Comparison of ENCODE assay signal across 21 cellular contexts in genomic region chr2:38771632-38772031, GRCh38. TPM values are rescaled to one million over a fixed set of nuclear protein-coding genes. Genes with fewer than 3 reads are reported as not detected.
DNase-seq lines count a peak whose midpoint lies in the region; ATAC-seq, FAIRE-seq and TF ChIP-seq lines count a peak whose summit lies in the region.
"Had no signal": no experiment of that assay in that cellular context is flagged by ENCODE, and none has a peak within 500 bp of the region (broad histone marks: within the 10 kb centered on the region; RNA-seq: fewer than 3 reads in every experiment).

No MANE protein-coding gene starts in this region.

- no peak for TF ChIP-seq POLR2A in endothelial cell of umbilical vein (IDR thresholded peaks at IDR 0.05; ENCODE audit: low read depth, low read length)

- H3K9ac ChIP-seq in endothelial cell of umbilical vein (replicated peaks; ENCODE audit: extremely low read depth, insufficient read depth, low read length) = no peak overlapping the region
- no peak overlapping the region for H3K9ac ChIP-seq in Karpas-422 (ENCODE audit: low read length)
- H3K9ac ChIP-seq: BLaER1 treated with 17β-estradiol and CSF1 and Interleukin-3, amounts not matched to agents 10 nM and 100 nM had no signal

- peak overlapping the region; percentile 49; the same call in 1 of the 2 replicates for H2AFZ ChIP-seq in PC-9
- H2AFZ ChIP-seq in endothelial cell of umbilical vein (ENCODE audit: low read depth, low read length) = no peak overlapping the region
- H2AFZ ChIP-seq in Karpas-422 (ENCODE audit: low read length) = no peak overlapping the region

- H3K36me3 ChIP-seq in PC-9 (ENCODE audit: low read depth) (no peaks in the 10 kb centered on the region), endothelial cell of umbilical vein (ENCODE audit: control insufficient read depth in 2 of 2, extremely low read depth in 1 of 2, insufficient read depth in 2 of 2, low read length in 2 of 2) (no peaks in the 10 kb centered on the region), Karpas-422 (ENCODE audit: insufficient read depth, low read length) (no peaks in the 10 kb centered on the region)
- H3K36me3 ChIP-seq: BLaER1 treated with 17β-estradiol and CSF1 and Interleukin-3, amounts not matched to agents 10 nM and 100 nM; pancreas had no signal

- H3K4me2 ChIP-seq in PC-9 (peak overlapping the region; percentile 32), endothelial cell of umbilical vein (ENCODE audit: insufficient read depth, low read length) (no peak overlapping the region), Karpas-422 (ENCODE audit: low read depth, low read length, poor library complexity, severe bottlenecking) (no peak overlapping the region)

- H4K20me1 ChIP-seq in PC-9 (ENCODE audit: insufficient read depth) (no peaks in the 10 kb centered on the region), endothelial cell of umbilical vein (replicated peaks; ENCODE audit: control insufficient read depth, extremely low read depth, insufficient read depth, low read length) (no peaks in the 10 kb centered on the region), Karpas-422 (ENCODE audit: insufficient read depth, low read depth, low read length) (no peaks in the 10 kb centered on the region)
- H4K20me1 ChIP-seq: BLaER1 treated with 17β-estradiol and CSF1 and Interleukin-3, amounts not matched to agents 10 nM and 100 nM had no signal

- H3K79me2 ChIP-seq in PC-9 (ENCODE audit: low read depth) (no peaks in the 10 kb centered on the region), endothelial cell of umbilical vein (ENCODE audit: control insufficient read depth, insufficient read depth, low read length) (no peaks in the 10 kb centered on the region), Karpas-422 (ENCODE audit: low read length) (no peaks in the 10 kb centered on the region)

- POLR2A ChIA-PET in PC-9 (lab: Charles Lee; ENCODE audit: unreplicated experiment) (no interaction called here), endothelial cell of umbilical vein (lab: Charles Lee) (interaction anchor here (0.6 to 1.1 kb wide), 4 partner anchors 20 to 402 kb away, joined by 3 to 9 read pairs (median 4); partner anchors contain the start of gene SRSF7)

- H3K9me3 Mint-ChIP-seq in effector memory CD8-positive, alpha-beta T cell = no peaks in the 10 kb centered on the region
- H3K9me3 Mint-ChIP-seq: activated naive CD4-positive, alpha-beta T cell treated with anti-CD3 and anti-CD28 coated beads, Interleukin-2, amount 10 ng/mL, durations not matched to agents 7 days and 5 days; brain had no signal

- CTCF ChIA-PET in PC-9 (lab: Charles Lee) = interaction anchor here (0.6 kb wide), 1 partner anchor 456 kb away, joined by 8 read pairs; no protein-coding TSS in a partner anchor
- CTCF ChIA-PET in endothelial cell of umbilical vein (lab: Charles Lee) = interaction anchor here (0.7 to 1.1 kb wide), 2 partner anchors 20 to 28 kb away, joined by 3 to 4 read pairs; partner anchors contain the start of gene SRSF7

- H3K4me1 ChIP-seq in PC-9 (replicated peaks; ENCODE audit: insufficient read depth) (peaks cover 20% of the 10 kb centered on the region), endothelial cell of umbilical vein (ENCODE audit: control insufficient read depth, extremely low read depth, insufficient read depth, low read length) (no peaks in the 10 kb centered on the region), Karpas-422 (ENCODE audit: low read length) (peaks cover 7% of the 10 kb centered on the region)
- H3K4me1 ChIP-seq: pancreas, testis had no signal

- peaks cover 11% of the 10 kb centered on the region for H3F3A ChIP-seq in PC-9 (ENCODE audit: insufficient read depth, low read depth)

- peak; percentile 57 for FAIRE-seq in endothelial cell of umbilical vein (lab: Jason Lieb, UNC)
- FAIRE-seq: pancreas, TTC549 had no signal

- no peaks in the 10 kb centered on the region for H3K9me1 ChIP-seq in endothelial cell of umbilical vein (replicated peaks; ENCODE audit: control insufficient read depth, extremely low read depth, insufficient read depth, low read length)

- H3K4me3 Mint-ChIP-seq in effector memory CD8-positive, alpha-beta T cell = no peak overlapping the region
- H3K4me3 Mint-ChIP-seq: activated naive CD4-positive, alpha-beta T cell treated with anti-CD3 and anti-CD28 coated beads, Interleukin-2, amount 10 ng/mL, durations not matched to agents 7 days and 5 days; brain had no signal

- peaks cover 2% of the 10 kb centered on the region for H3K36me3 Mint-ChIP-seq in effector memory CD8-positive, alpha-beta T cell (ENCODE audit: insufficient read depth)
- H3K36me3 Mint-ChIP-seq: activated naive CD4-positive, alpha-beta T cell treated with anti-CD3 and anti-CD28 coated beads, Interleukin-2, amount 10 ng/mL, durations not matched to agents 7 days and 5 days; brain had no signal

- ATAC-seq in effector memory CD8-positive, alpha-beta T cell (replicated peaks) = no peak
- ATAC-seq: left ventricle myocardium superior, pancreas had no signal

- H3K27me3 ChIP-seq in PC-9 (ENCODE audit: insufficient read depth, low read depth) = no peaks in the 10 kb centered on the region
- peaks cover 3 to 4% of the 10 kb centered on the region in 2 experiments for H3K27me3 ChIP-seq in endothelial cell of umbilical vein (ENCODE audit: control insufficient read depth in 2 of 2, insufficient read depth in 2 of 2, low read length in 2 of 2)
- no peaks in the 10 kb centered on the region for H3K27me3 ChIP-seq in Karpas-422 (ENCODE audit: low read length)
- H3K27me3 ChIP-seq: BLaER1 treated with 17β-estradiol and CSF1 and Interleukin-3, amounts not matched to agents 10 nM and 100 nM; pancreas; testis had no signal

- DNase-seq in ELR (ENCODE audit: low read depth) (peak; percentile 68), PC-9 (peak in 1 of 2 experiments; percentile 74), endothelial cell of umbilical vein (ENCODE audit: low read depth, low spot score) (peak; percentile 23), myocyte (ENCODE audit: low read depth) (peak; percentile 61), amygdala (lab: John Stamatoyannopoulos, UW) (no peak), Karpas-422 (no peak), posterior vena cava (ENCODE audit: low spot score) (no peak)
- DNase-seq in effector memory CD8-positive, alpha-beta T cell = no peak
- DNase-seq: activated CD4-positive, alpha-beta T cell treated with anti-CD3 and anti-CD28 coated beads, Interleukin-2, amount 50 U/mL, for 1 hour; activated naive CD4-positive, alpha-beta T cell treated with anti-CD3 and anti-CD28 coated beads, Interleukin-2, amount 10 ng/mL, durations not matched to agents 7 days and 5 days; DMS153; left ventricle myocardium superior; NCI-H1694; NCI-H446 treated with DMSO at 0.1 percent for 48 hours; pancreas; stimulated activated CD4-positive, alpha-beta T cell treated with anti-CD3 and anti-CD28 coated beads, Interleukin-4, amount 100 ng/mL, for 1 hour; stimulated activated CD8-positive, alpha-beta memory T cell treated with anti-CD3 and anti-CD28 coated beads, Interleukin-4, amount 100 ng/mL, for 48 hours; testis had no signal

- H3K9me3 ChIP-seq in PC-9 (ENCODE audit: insufficient read depth, low read depth) = no peaks in the 10 kb centered on the region
- H3K9me3 ChIP-seq in endothelial cell of umbilical vein (replicated peaks; ENCODE audit: control insufficient read depth, insufficient read depth, low read length) = no peaks in the 10 kb centered on the region
- no peaks in the 10 kb centered on the region for H3K9me3 ChIP-seq in Karpas-422 (ENCODE audit: low read length)
- H3K9me3 ChIP-seq: pancreas, testis had no signal

- dilution Hi-C loops in endothelial cell of umbilical vein (cut with MboI; ENCODE audit: extremely low pct_ligation_motif_present, low sequenced_read_pairs) = no loop called here

- H3K27me3 Mint-ChIP-seq in effector memory CD8-positive, alpha-beta T cell = peaks cover 18 to 19% of the 10 kb centered on the region in 2 donors

- H3K9me2 ChIP-seq in PC-9 (ENCODE audit: insufficient read depth) = no peaks in the 10 kb centered on the region
- H3K9me2 ChIP-seq in Karpas-422 (replicated peaks; ENCODE audit: insufficient read depth, low read length) = no peaks in the 10 kb centered on the region

- no peak overlapping the region for H3K4me3 ChIP-seq in PC-9
- no peak overlapping the region for H3K4me3 ChIP-seq in endothelial cell of umbilical vein (replicated peaks in 1 of 3; ENCODE audit: insufficient read depth in 1 of 3, low read depth in 1 of 3, low read length in 3 of 3)
- no peak overlapping the region for H3K4me3 ChIP-seq in Karpas-422 (ENCODE audit: low read length)
- H3K4me3 ChIP-seq: BLaER1 treated with 17β-estradiol and CSF1 and Interleukin-3, amounts not matched to agents 10 nM and 100 nM; pancreas; testis had no signal

- intact Hi-C loops in PC-9 (cut with micrococcal nuclease; ENCODE audit: unreplicated experiment) (no loop called here), endothelial cell of umbilical vein (cut with micrococcal nuclease) (no loop called here), posterior vena cava (cut with DNase I) (no loop called here)

- TF ChIP-seq CTCF in PC-9 (conservative IDR thresholded peaks at IDR 0.05) = no peak
- TF ChIP-seq CTCF in endothelial cell of umbilical vein (IDR thresholded peaks at IDR 0.05; ENCODE audit: extremely low read depth in 1 of 2, insufficient read depth in 1 of 2, low read depth in 1 of 2, low read length in 2 of 2) = no peak

- H3K27ac ChIP-seq in PC-9 (no peak overlapping the region), endothelial cell of umbilical vein (ENCODE audit: insufficient read depth, low read depth, low read length) (no peak overlapping the region), Karpas-422 (ENCODE audit: low read length) (no peak overlapping the region)
- H3K27ac ChIP-seq: BLaER1 treated with 17β-estradiol and CSF1 and Interleukin-3, amounts not matched to agents 10 nM and 100 nM; pancreas; testis had no signal

- no peak overlapping the region for H3K27ac Mint-ChIP-seq in effector memory CD8-positive, alpha-beta T cell
- H3K27ac Mint-ChIP-seq: activated naive CD4-positive, alpha-beta T cell treated with anti-CD3 and anti-CD28 coated beads, Interleukin-2, amount 10 ng/mL, durations not matched to agents 7 days and 5 days; brain had no signal

- no peaks in the 10 kb centered on the region for H3K4me1 Mint-ChIP-seq in effector memory CD8-positive, alpha-beta T cell (ENCODE audit: low read depth in 2 of 2)
- H3K4me1 Mint-ChIP-seq: brain had no signal

- BruUV-seq in PC-9 (replicated peaks; lab: Mats Ljungman, UMichigan) = no TSS peak
- BruUV-seq in endothelial cell of umbilical vein (replicated peaks; lab: Mats Ljungman, UMichigan) = no TSS peak

RNA-seq across cellular contexts. Expression of gene GEMIN6, which starts 6.4 kb away (rescaled TPM):
- total RNA-seq in PC-9 (2021) = 15.9 and 19.1 TPM in 2 replicates
- 14.4 and 19.7 TPM in 2 replicates for total RNA-seq in endothelial cell of umbilical vein
- polyA plus RNA-seq in endothelial cell of umbilical vein = 4.7 and 6.0 TPM in 2 replicates
- polyA plus RNA-seq in endothelial cell of umbilical vein (2011; cell fraction: cytosol; rRNA removed) = 7.6 and 9.4 TPM in 2 replicates
- polyA plus RNA-seq in endothelial cell of umbilical vein (2011; cell fraction: nucleus; rRNA removed) = 3.3 and 3.8 TPM in 2 replicates
- polyA plus RNA-seq in endothelial cell of umbilical vein (2012) = 14.1 and 17.9 TPM in 2 replicates
- polyA minus RNA-seq in endothelial cell of umbilical vein = 3.1 and 3.8 TPM in 2 replicates
- polyA minus RNA-seq in endothelial cell of umbilical vein (2011; cell fraction: cytosol; rRNA and poly(A)+ RNA removed) = 9.8 TPM
- polyA minus RNA-seq in endothelial cell of umbilical vein (2011; cell fraction: nucleus; rRNA and poly(A)+ RNA removed) = 0.72 and 1.1 TPM in 2 replicates
- total RNA-seq in myocyte = 7.9 and 8.2 TPM in 2 replicates
- 14.1 TPM for polyA plus RNA-seq in myocyte (2012)
- 16.2 and 20.1 TPM in 2 replicates for total RNA-seq in Karpas-422 (2014; rRNA removed; shearing (Covaris generic); ENCODE audit: low replicate concordance)
- 1 to 10 TPM; 9.0 to 9.3 TPM for total RNA-seq in posterior vena cava

RNA-seq across cellular contexts. Expression of gene SRSF7, which starts 20.5 kb away (rescaled TPM):
- total RNA-seq in PC-9 (2021) (110 and 111 TPM in 2 replicates), endothelial cell of umbilical vein (202 and 204 TPM in 2 replicates), myocyte (68.9 and 75.2 TPM in 2 replicates), posterior vena cava (100 to 1,000 TPM in 1 of 2 donors, 10 to 100 TPM in 1; 95.3 to 103 TPM)
- polyA plus RNA-seq in endothelial cell of umbilical vein = 118 and 165 TPM in 2 replicates
- polyA plus RNA-seq in endothelial cell of umbilical vein (2011; cell fraction: cytosol; rRNA removed) = 208 and 225 TPM in 2 replicates
- 451 and 577 TPM in 2 replicates for polyA plus RNA-seq in endothelial cell of umbilical vein (2011; cell fraction: nucleus; rRNA removed)
- polyA plus RNA-seq in endothelial cell of umbilical vein (2012) = 172 and 242 TPM in 2 replicates
- polyA minus RNA-seq in endothelial cell of umbilical vein = 217 and 224 TPM in 2 replicates
- 122 TPM for polyA minus RNA-seq in endothelial cell of umbilical vein (2011; cell fraction: cytosol; rRNA and poly(A)+ RNA removed)
- 123 and 148 TPM in 2 replicates for polyA minus RNA-seq in endothelial cell of umbilical vein (2011; cell fraction: nucleus; rRNA and poly(A)+ RNA removed)
- polyA plus RNA-seq in myocyte (2012) = 62.2 TPM
- total RNA-seq in Karpas-422 (2014; rRNA removed; shearing (Covaris generic); ENCODE audit: low replicate concordance) = 154 and 176 TPM in 2 replicates

Comparison
In these comparisons a context has a peak if more than half of its experiments do, and no peak if none do; other contexts are left out.
1. DNase-seq: peak in ELR (single experiment), endothelial cell of umbilical vein (single experiment) and myocyte (single experiment); none in effector memory CD8-positive, alpha-beta T cell (0 of 3), amygdala (0 of 56), Karpas-422 (single experiment) and posterior vena cava (single experiment).